In the genomic region with DNA sequence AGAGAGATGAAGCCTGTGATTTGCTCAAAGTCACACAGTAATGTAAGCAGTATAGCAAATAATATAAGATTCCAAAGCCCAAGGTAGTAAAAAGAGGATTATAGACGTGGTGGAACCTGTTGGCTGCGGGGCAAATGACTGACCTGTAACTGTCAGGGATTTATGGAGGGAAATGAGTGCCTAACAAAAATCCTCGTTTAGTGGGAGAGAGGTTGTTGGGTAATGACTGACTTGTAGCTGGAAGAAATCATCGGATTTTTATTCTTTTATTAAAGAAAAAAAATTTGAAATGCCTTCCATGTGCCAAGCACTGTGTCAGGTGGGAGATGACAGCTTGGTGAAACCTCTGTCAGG, we compare ENCODE assay signal across 8 cellular contexts. TPM values are rescaled to one million over a fixed set of nuclear protein-coding genes. Genes with fewer than 3 reads are reported as not detected.
A peak's percentile ranks its signal among the peaks of the same experiment; 100 is the strongest.
DNase-seq lines count a peak whose midpoint lies in the region; ATAC-seq and TF ChIP-seq lines count a peak whose summit lies in the region.

No MANE protein-coding gene starts in this region.

- H3K27me3 ChIP-seq in heart right ventricle = peaks cover 0 to 6% (median 0%) of the 10 kb centered on the region in 7 donors
- no peaks in the 10 kb centered on the region for H3K27me3 ChIP-seq in breast epithelium
- H3K27me3 ChIP-seq in uterus = no peaks in the 10 kb centered on the region

- TF ChIP-seq POLR2A in breast epithelium (IDR thresholded peaks at IDR 0.05) (no peak), uterus (IDR thresholded peaks at IDR 0.05) (no peak)

- TF ChIP-seq CTCF in heart right ventricle (IDR thresholded peaks at IDR 0.05) (no peak), breast epithelium (IDR thresholded peaks at IDR 0.05) (no peak), uterus (IDR thresholded peaks at IDR 0.05) (no peak)

- DNase-seq in heart right ventricle (no peak), left cardiac atrium (no peak), breast epithelium (ENCODE audit: low spot score in 2 of 2) (no peak), uterus (no peak), NCI-H226 (no peak)

- H3K36me3 ChIP-seq in heart right ventricle (peaks cover 0 to 29% (median 24%) of the 10 kb centered on the region in 9 donors), breast epithelium (peaks cover 11% of the 10 kb centered on the region), mesodermal cell (ENCODE audit: control insufficient read depth, insufficient read depth, low read length) (peaks cover 28% of the 10 kb centered on the region), uterus (no peaks in the 10 kb centered on the region)

- intact Hi-C loops in heart right ventricle (cut with DNase I) = loop anchor here in 3 of 10 donors (1.0 to 10.0 kb wide), 2 partner anchors 10 to 148 kb away; no protein-coding TSS in a partner anchor
- intact Hi-C loops in left cardiac atrium (cut with DNase I) = no loop called here
- intact Hi-C loops in breast epithelium (cut with DNase I; ENCODE audit: low total_unique reads) = no loop called here
- intact Hi-C loops in uterus (cut with DNase I; ENCODE audit: low total_unique reads) = no loop called here

- ATAC-seq in heart right ventricle = no peak
- ATAC-seq in left cardiac atrium = no peak
- ATAC-seq in GM18868 (IDR thresholded peaks at IDR 0.05; ENCODE audit: unreplicated experiment) = no peak
- no peak for ATAC-seq in GM18517 (IDR thresholded peaks at IDR 0.05; ENCODE audit: unreplicated experiment)

- peaks cover 3 to 42% (median 18%) of the 10 kb centered on the region in 9 donors for H3K4me1 ChIP-seq in heart right ventricle
- H3K4me1 ChIP-seq in breast epithelium = no peaks in the 10 kb centered on the region
- H3K4me1 ChIP-seq in mesodermal cell (ENCODE audit: control insufficient read depth, insufficient read depth, low read length, poor library complexity, severe bottlenecking) = no peaks in the 10 kb centered on the region
- H3K4me1 ChIP-seq in uterus = peaks cover 0 to 5% of the 10 kb centered on the region in 2 donors

- peak overlapping the region; percentile 14 to 97 (median 86) for H3K27ac ChIP-seq in heart right ventricle
- H3K27ac ChIP-seq in breast epithelium = peak overlapping the region; percentile 93
- H3K27ac ChIP-seq in mesodermal cell (ENCODE audit: low read depth, low read length, severe bottlenecking) = peak overlapping the region; percentile 77
- peak overlapping the region; percentile 87 to 93 for H3K27ac ChIP-seq in uterus

- WGBS in heart right ventricle, 2 donors = 23 to 25% methylated on average over 4 of the region's 4 CpGs
- 38 to 67% methylated on average over 2 to 4 of the region's 4 CpGs for WGBS in mesodermal cell (ENCODE audit: insufficient coverage in 2 of 2), 2 experiments

- peak overlapping the region in 9 of 10 donors; percentile 42 to 88 (median 70) for H3K4me3 ChIP-seq in heart right ventricle
- H3K4me3 ChIP-seq in breast epithelium = peak overlapping the region; percentile 61 to 80 (median 64)
- H3K4me3 ChIP-seq in mesodermal cell (ENCODE audit: extremely low read depth, insufficient read depth, low read length, poor library complexity, severe bottlenecking) = peak overlapping the region; percentile 81
- H3K4me3 ChIP-seq in uterus = peak overlapping the region; percentile 56 to 61

- H3K9me3 ChIP-seq in heart right ventricle (no peaks in the 10 kb centered on the region), breast epithelium (no peaks in the 10 kb centered on the region), mesodermal cell (ENCODE audit: control insufficient read depth, low read length) (no peaks in the 10 kb centered on the region), uterus (no peaks in the 10 kb centered on the region)

RNA-seq across cellular contexts. Expression of a gene that starts 0.6 kb away (rescaled TPM):
- total RNA-seq in heart right ventricle (1 to 10 TPM; 4.0 to 9.0 (median 7.1) TPM), left cardiac atrium (1 to 10 TPM; 6.9 to 8.5 TPM), breast epithelium (10 to 100 TPM; 15.4 to 17.7 (median 17.7) TPM), uterus (10 to 100 TPM in 2 of 4 donors, 1 to 10 TPM in 2; 3.1 to 24.4 (median 12.2) TPM)
- polyA plus RNA-seq in heart right ventricle = 1 to 10 TPM; 2.9 to 9.0 TPM
- 15.9 TPM for polyA plus RNA-seq in mesodermal cell (2013, experiment 1 of 2)
- 16.3 TPM for polyA plus RNA-seq in mesodermal cell (2013, experiment 2 of 2)

RNA-seq across cellular contexts. Expression of a gene that starts 7.2 kb away (rescaled TPM):
- total RNA-seq in heart right ventricle (1 to 10 TPM in 2 of 10 donors, under 1 TPM in 7, not detected in 1; 0.17 to 1.1 (median 0.55) TPM), left cardiac atrium (1 to 10 TPM in 1 of 2 donors, under 1 TPM in 1; 0.47 to 1.1 TPM), breast epithelium (1 to 10 TPM; 1.1 to 2.3 (median 2.0) TPM), uterus (1 to 10 TPM in 3 of 4 donors, under 1 TPM in 1; 0.26 to 7.6 (median 2.7) TPM)
- polyA plus RNA-seq in heart right ventricle = 1 to 10 TPM in 1 of 2 donors, under 1 TPM in 1; 0.43 to 3.4 TPM
- 1.2 TPM for polyA plus RNA-seq in mesodermal cell (2013, experiment 1 of 2)
- polyA plus RNA-seq in mesodermal cell (2013, experiment 2 of 2) = 0.96 TPM

RNA-seq across cellular contexts. Expression of a gene that starts 11.0 kb away (rescaled TPM):
- 10 to 100 TPM; 32.6 to 56.5 (median 41.6) TPM for total RNA-seq in heart right ventricle
- 10 to 100 TPM; 22.3 to 31.6 TPM for polyA plus RNA-seq in heart right ventricle
- total RNA-seq in left cardiac atrium = 10 to 100 TPM; 51.3 to 60.7 TPM
- total RNA-seq in breast epithelium = 10 to 100 TPM; 39.3 to 50.2 (median 39.8) TPM
- polyA plus RNA-seq in mesodermal cell (2013, experiment 1 of 2) = 40.3 TPM
- 40.4 TPM for polyA plus RNA-seq in mesodermal cell (2013, experiment 2 of 2)
- total RNA-seq in uterus = 10 to 100 TPM; 27.2 to 50.6 (median 34.6) TPM

RNA-seq across cellular contexts. Expression of a gene that starts 55.1 kb away (rescaled TPM):
- total RNA-seq in heart right ventricle (1 to 10 TPM; 5.2 to 9.7 (median 8.4) TPM), left cardiac atrium (1 to 10 TPM; 8.4 to 8.7 TPM), breast epithelium (10 to 100 TPM; 18.7 to 27.7 (median 20.6) TPM), uterus (10 to 100 TPM in 1 of 4 donors, 1 to 10 TPM in 3; 5.9 to 11.3 (median 9.1) TPM)
- 10 to 100 TPM in 1 of 2 donors, 1 to 10 TPM in 1; 5.2 to 18.3 TPM for polyA plus RNA-seq in heart right ventricle
- 21.6 TPM for polyA plus RNA-seq in mesodermal cell (2013, experiment 1 of 2)
- polyA plus RNA-seq in mesodermal cell (2013, experiment 2 of 2) = 23.4 TPM

RNA-seq across cellular contexts. Expression of a gene that starts 55.5 kb away (rescaled TPM):
- total RNA-seq in heart right ventricle = 100 to 1,000 TPM in 1 of 10 donors, 10 to 100 TPM in 9; 58.7 to 103 (median 69.0) TPM
- polyA plus RNA-seq in heart right ventricle = 100 to 1,000 TPM in 1 of 2 donors, 10 to 100 TPM in 1; 45.4 to 105 TPM
- 10 to 100 TPM; 64.3 to 80.3 TPM for total RNA-seq in left cardiac atrium
- total RNA-seq in breast epithelium = 10 to 100 TPM; 45.8 to 80.1 (median 66.2) TPM
- polyA plus RNA-seq in mesodermal cell (2013, experiment 1 of 2) = 49.9 TPM
- polyA plus RNA-seq in mesodermal cell (2013, experiment 2 of 2) = 47.1 TPM
- 10 to 100 TPM; 23.3 to 62.1 (median 49.8) TPM for total RNA-seq in uterus
